Comparison of ENCODE assay signal across 2 cellular contexts in genomic region chr1:121214544-121215156, GRCh38. TPM values are rescaled to one million over a fixed set of nuclear protein-coding genes. Genes with fewer than 3 reads are reported as not detected.
"Had no signal": no experiment of that assay in that cellular context is flagged by ENCODE, and none has a peak within 500 bp of the region (broad histone marks: within the 10 kb centered on the region; RNA-seq: fewer than 3 reads in every experiment).

No MANE protein-coding gene starts in this region.

RNA-seq across cellular contexts. Expression of gene FAM72B, which starts 30.5 kb away (rescaled TPM):
- total RNA-seq: bronchial epithelial cell, gastrocnemius medialis had no signal
